Comparison of ENCODE assay signal across 11 cellular contexts in genomic region chr17:46742539-46743270, GRCh38.
DNase-seq lines count a peak whose midpoint lies in the region; ATAC-seq and TF ChIP-seq lines count a peak whose summit lies in the region.
"Had no signal": no experiment of that assay in that cellular context is flagged by ENCODE, and none has a peak within 500 bp of the region (broad histone marks: within the 10 kb centered on the region; RNA-seq: fewer than 3 reads in every experiment).

No MANE protein-coding gene starts in this region.

- peak overlapping the region; percentile 27 for H3K4me2 ChIP-seq in SK-N-SH

- DNase-seq in activated naive CD4-positive, alpha-beta T cell treated with anti-CD3 and anti-CD28 coated beads, Interleukin-2, amount 50 U/mL, for 72 hours (ENCODE audit: low spot score in 2 of 2) = peak in 1 of 2 donors; percentile 10
- DNase-seq in activated naive CD4-positive, alpha-beta T cell (lab: John Stamatoyannopoulos, UW) = no peak
- DNase-seq in SK-N-SH (no peak), fibroblast of the conjunctiva (ENCODE audit: low read depth) (peak; percentile 60), upper lobe of right lung (no peak), ureter (ENCODE audit: low spot score) (no peak), activated gamma-delta T cell treated with Interleukin-2 at 50 U/mL for 16 hours (no peak)
- DNase-seq: GDM1, testis had no signal

- H3K9me3 Mint-ChIP-seq in activated naive CD4-positive, alpha-beta T cell treated with anti-CD3 and anti-CD28 coated beads, Interleukin-2, amount 50 U/mL, for 72 hours = no peaks in the 10 kb centered on the region

- no peaks in the 10 kb centered on the region for H4K20me1 ChIP-seq in SK-N-SH (ENCODE audit: insufficient read depth)

- TF ChIP-seq CTCF in SK-N-SH (IDR thresholded peaks at IDR 0.05) = no peak
- TF ChIP-seq CTCF in upper lobe of right lung (IDR thresholded peaks at IDR 0.05) = no peak

- peak in 1 of 2 experiments; percentile 91; a peak in 2 of 4 replicates for TF ChIP-seq EP300 in SK-N-SH (IDR thresholded peaks at IDR 0.05; ENCODE audit: borderline replicate concordance in 1 of 2, low read depth in 1 of 2, low read length in 1 of 2)

- intact Hi-C loops in upper lobe of right lung (cut with DNase I) = no loop called here

- H3K27ac Mint-ChIP-seq in activated naive CD4-positive, alpha-beta T cell treated with anti-CD3 and anti-CD28 coated beads, Interleukin-2, amount 50 U/mL, for 72 hours = no peak overlapping the region

- ATAC-seq in activated naive CD4-positive, alpha-beta T cell treated with anti-CD3 and anti-CD28 coated beads, Interleukin-2, amount 50 U/mL, for 72 hours = peak; percentile 18 to 62
- ATAC-seq in upper lobe of right lung = peak; percentile 80
- ATAC-seq in GM18868 (IDR thresholded peaks at IDR 0.05; ENCODE audit: unreplicated experiment) = no peak

- 28% methylated on average over 7 of the region's 7 CpGs for WGBS in SK-N-SH (ENCODE audit: low lambda C conversion rate)

- CTCF ChIA-PET in SK-N-SH (lab: Yijun Ruan, JAX) = interaction anchor here (0.7 to 1.2 kb wide), 3 partner anchors 23 to 93 kb away, joined by 3 to 6 read pairs (median 3); no protein-coding TSS in a partner anchor

- no peaks in the 10 kb centered on the region for H3K9me2 ChIP-seq in SK-N-SH

- TF ChIP-seq RAD21 in SK-N-SH (IDR thresholded peaks at IDR 0.05; ENCODE audit: low read length) = no peak

- no peaks in the 10 kb centered on the region for H3K79me2 ChIP-seq in SK-N-SH (ENCODE audit: insufficient read depth)
- H3K79me2 ChIP-seq: parathyroid adenoma had no signal

- H3K9me3 ChIP-seq in SK-N-SH (no peaks in the 10 kb centered on the region), upper lobe of right lung (no peaks in the 10 kb centered on the region)
- H3K9me3 ChIP-seq: testis had no signal

- H3K27me3 ChIP-seq in SK-N-SH (ENCODE audit: insufficient read depth) (no peaks in the 10 kb centered on the region), upper lobe of right lung (no peaks in the 10 kb centered on the region)
- H3K27me3 ChIP-seq: testis had no signal

- H3K36me3 Mint-ChIP-seq in activated naive CD4-positive, alpha-beta T cell treated with anti-CD3 and anti-CD28 coated beads, Interleukin-2, amount 50 U/mL, for 72 hours = no peaks in the 10 kb centered on the region

- no peak overlapping the region for H2AFZ ChIP-seq in SK-N-SH (ENCODE audit: low read depth)
- H2AFZ ChIP-seq: parathyroid adenoma had no signal

- peak overlapping the region; percentile 62 to 71; a peak in 3 of 4 replicates for H3K27ac ChIP-seq in SK-N-SH (ENCODE audit: low read depth in 2 of 2, low read length in 1 of 2)
- H3K27ac ChIP-seq in upper lobe of right lung = no peak overlapping the region
- H3K27ac ChIP-seq: parathyroid adenoma, testis had no signal

- peaks cover 28% of the 10 kb centered on the region for H3F3A ChIP-seq in SK-N-SH (replicated peaks; ENCODE audit: insufficient read depth)

- no peak overlapping the region for H3K9ac ChIP-seq in SK-N-SH
- H3K9ac ChIP-seq: parathyroid adenoma had no signal

- H3K4me3 ChIP-seq in SK-N-SH (ENCODE audit: low read depth in 2 of 2, low read length in 1 of 2) = no peak overlapping the region
- no peak overlapping the region for H3K4me3 ChIP-seq in upper lobe of right lung
- H3K4me3 ChIP-seq: testis had no signal

- H3K36me3 ChIP-seq in SK-N-SH (replicated peaks in 1 of 2; ENCODE audit: control insufficient read depth in 1 of 2, insufficient read depth in 2 of 2, low read length in 1 of 2) (peaks cover 0 to 7% of the 10 kb centered on the region in 2 experiments), upper lobe of right lung (no peaks in the 10 kb centered on the region)

- H3K4me1 ChIP-seq in SK-N-SH (ENCODE audit: control insufficient read depth in 1 of 2, insufficient read depth in 2 of 2, low read depth in 1 of 2, low read length in 1 of 2) (peaks cover 8 to 44% of the 10 kb centered on the region in 2 experiments), upper lobe of right lung (no peaks in the 10 kb centered on the region)
- H3K4me1 ChIP-seq: parathyroid adenoma, testis had no signal

- POLR2A ChIA-PET in SK-N-SH (lab: Yijun Ruan, JAX) = no interaction called here

TF ChIP-seq in SK-N-SH, 30 proteins besides CTCF, POLR2A, EP300 and RAD21 (continues in another document):
- TF ChIP-seq REST (IDR thresholded peaks at IDR 0.05; ENCODE audit: low read depth, low read length) = peak; percentile 52; the same call in 1 of the 2 replicates
- TF ChIP-seq FOSL2 (IDR thresholded peaks at IDR 0.05; ENCODE audit: borderline replicate concordance, low read depth) = peak; percentile 97
- 0 out of 2 replicates have a peak, but pooled peaks have one; percentile 41 for TF ChIP-seq FOXM1 (IDR thresholded peaks at IDR 0.05; ENCODE audit: low read depth)
- peak; percentile 96 for TF ChIP-seq MAX (IDR thresholded peaks at IDR 0.05; ENCODE audit: low read depth)
- TF ChIP-seq POLR2AphosphoS5 (IDR thresholded peaks at IDR 0.05; ENCODE audit: low read depth, low read length) = peak; percentile 65
- TF ChIP-seq TCF12 (IDR thresholded peaks at IDR 0.05) = peak; percentile 76
- peak; percentile 24; the same call in 1 of the 2 replicates for TF ChIP-seq TEAD4 (IDR thresholded peaks at IDR 0.05; ENCODE audit: borderline replicate concordance, insufficient read depth)
- no peak for TF ChIP-seq SMC3 (IDR thresholded peaks at IDR 0.05; ENCODE audit: low read depth, low read length)
- TF ChIP-seq GATA2 (CRISPR knock-in tag; IDR thresholded peaks at IDR 0.05) = no peak
- TF ChIP-seq YY1 (IDR thresholded peaks at IDR 0.05; ENCODE audit: low read depth) = peak; percentile 69; the same call in 1 of the 2 replicates
- peak; percentile 93 for TF ChIP-seq JUND (IDR thresholded peaks at IDR 0.05)
- no peak for TF ChIP-seq CHD2 (IDR thresholded peaks at IDR 0.05; ENCODE audit: low read length, partially characterized antibody)
- TF ChIP-seq ELF1 (IDR thresholded peaks at IDR 0.05) = no peak; the same call in 1 of the 2 replicates
- TF ChIP-seq, protein P1, sequence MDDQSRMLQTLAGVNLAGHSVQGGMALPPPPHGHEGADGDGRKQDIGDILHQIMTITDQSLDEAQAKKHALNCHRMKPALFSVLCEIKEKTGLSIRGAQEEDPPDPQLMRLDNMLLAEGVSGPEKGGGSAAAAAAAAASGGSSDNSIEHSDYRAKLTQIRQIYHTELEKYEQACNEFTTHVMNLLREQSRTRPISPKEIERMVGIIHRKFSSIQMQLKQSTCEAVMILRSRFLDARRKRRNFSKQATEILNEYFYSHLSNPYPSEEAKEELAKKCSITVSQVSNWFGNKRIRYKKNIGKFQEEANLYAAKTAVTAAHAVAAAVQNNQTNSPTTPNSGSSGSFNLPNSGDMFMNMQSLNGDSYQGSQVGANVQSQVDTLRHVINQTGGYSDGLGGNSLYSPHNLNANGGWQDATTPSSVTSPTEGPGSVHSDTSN (IDR thresholded peaks at IDR 0.05) = peak; percentile 76
- peak; percentile 44; the same call in 1 of the 2 replicates for TF ChIP-seq SIN3A (IDR thresholded peaks at IDR 0.05; ENCODE audit: borderline replicate concordance, low read depth, low read length)
- TF ChIP-seq RCOR1 (IDR thresholded peaks at IDR 0.05; ENCODE audit: low read length) = no peak
- peak; percentile 16; the same call in 1 of the 2 replicates for TF ChIP-seq TAF1 (IDR thresholded peaks at IDR 0.05; ENCODE audit: borderline replicate concordance, low read depth, low read length)
- TF ChIP-seq, protein P2, sequence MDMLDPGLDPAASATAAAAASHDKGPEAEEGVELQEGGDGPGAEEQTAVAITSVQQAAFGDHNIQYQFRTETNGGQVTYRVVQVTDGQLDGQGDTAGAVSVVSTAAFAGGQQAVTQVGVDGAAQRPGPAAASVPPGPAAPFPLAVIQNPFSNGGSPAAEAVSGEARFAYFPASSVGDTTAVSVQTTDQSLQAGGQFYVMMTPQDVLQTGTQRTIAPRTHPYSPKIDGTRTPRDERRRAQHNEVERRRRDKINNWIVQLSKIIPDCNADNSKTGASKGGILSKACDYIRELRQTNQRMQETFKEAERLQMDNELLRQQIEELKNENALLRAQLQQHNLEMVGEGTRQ (IDR thresholded peaks at IDR 0.05; ENCODE audit: borderline replicate concordance, low read depth, low read length) = no peak
- TF ChIP-seq RXRA (IDR thresholded peaks at IDR 0.05; ENCODE audit: borderline replicate concordance, low read depth) = peak; percentile 95
